Comparison of ENCODE assay signal across 19 cellular contexts in the genomic region with DNA sequence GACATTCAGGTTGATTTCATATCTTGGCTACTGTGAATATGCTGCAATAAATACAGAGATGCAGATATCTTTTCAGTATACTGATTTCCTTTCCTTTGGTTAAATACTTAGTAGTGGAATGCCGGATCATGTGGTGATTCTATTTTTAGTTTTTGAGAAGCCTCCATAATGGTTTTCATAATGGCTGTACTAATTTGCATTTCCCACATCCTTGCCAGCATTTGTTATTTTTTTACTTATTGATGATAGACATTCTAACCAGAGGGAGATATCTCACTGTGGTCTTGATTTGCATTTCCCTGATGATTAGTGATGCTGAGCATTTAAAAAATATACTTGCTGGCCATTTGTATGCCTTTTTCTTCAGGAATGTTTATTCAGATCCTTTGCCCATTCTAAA.
DNase-seq lines count a peak whose midpoint lies in the region; ATAC-seq, FAIRE-seq and TF ChIP-seq lines count a peak whose summit lies in the region.
"Had no signal": no experiment of that assay in that cellular context is flagged by ENCODE, and none has a peak within 500 bp of the region (broad histone marks: within the 10 kb centered on the region; RNA-seq: fewer than 3 reads in every experiment).

No MANE protein-coding gene starts in this region.

- H3F3A ChIP-seq in neural cell (ENCODE audit: insufficient read depth, low read length, poor library complexity, severe bottlenecking): no peaks in the 10 kb centered on the region

- H3K4me1 Mint-ChIP-seq in astrocyte (ENCODE audit: low read depth, unreplicated experiment): no peaks in the 10 kb centered on the region
- peaks cover 16% of the 10 kb centered on the region for H3K4me1 Mint-ChIP-seq in brain
- no peaks in the 10 kb centered on the region for H3K4me1 Mint-ChIP-seq in activated CD4-positive, alpha-beta memory T cell treated with anti-CD3 and anti-CD28 coated beads for 36 hours (ENCODE audit: low read depth)
- H3K4me1 Mint-ChIP-seq: H9 had no signal

- H3K27me3 ChIP-seq in astrocyte (ENCODE audit: insufficient read depth, low read length): no peaks in the 10 kb centered on the region
- no peaks in the 10 kb centered on the region for H3K27me3 ChIP-seq in neural cell (ENCODE audit: insufficient read depth, low read depth, low read length)
- no peaks in the 10 kb centered on the region for H3K27me3 ChIP-seq in heart left ventricle

- H3K4me3 ChIP-seq in astrocyte (ENCODE audit: insufficient read depth, low read depth, low read length) (no peak overlapping the region), neural cell (ENCODE audit: low read length) (no peak overlapping the region), heart left ventricle (no peak overlapping the region)
- H3K4me3 ChIP-seq: A549 had no signal

- no peaks in the 10 kb centered on the region for H3K9me3 ChIP-seq in astrocyte (ENCODE audit: insufficient read depth, low read depth, low read length)
- H3K9me3 ChIP-seq in neural cell (ENCODE audit: low read length): peaks cover 3% of the 10 kb centered on the region
- peaks cover 0 to 43% (median 7%) of the 10 kb centered on the region in 12 donors for H3K9me3 ChIP-seq in heart left ventricle
- H3K9me3 ChIP-seq: A549 had no signal

- no peak overlapping the region for H3K27ac Mint-ChIP-seq in astrocyte (ENCODE audit: unreplicated experiment)
- H3K27ac Mint-ChIP-seq in brain: peak overlapping the region in 3 of 5 experiments; percentile 48 to 91 (median 85)
- no peak overlapping the region for H3K27ac Mint-ChIP-seq in activated CD4-positive, alpha-beta memory T cell treated with anti-CD3 and anti-CD28 coated beads for 36 hours
- H3K27ac Mint-ChIP-seq: CD4-positive, alpha-beta T cell had no signal

- H3K9ac ChIP-seq in astrocyte (ENCODE audit: low read length) (no peak overlapping the region), neural cell (ENCODE audit: low read length) (no peak overlapping the region)

- TF ChIP-seq POLR2A in heart left ventricle (IDR thresholded peaks at IDR 0.05): no peak

- no peak for TF ChIP-seq EP300 in neural cell (conservative IDR thresholded peaks at IDR 0.05; ENCODE audit: poor library complexity, severe bottlenecking)

- no peaks in the 10 kb centered on the region for H3K36me3 Mint-ChIP-seq in astrocyte (ENCODE audit: low read depth, unreplicated experiment)
- H3K36me3 Mint-ChIP-seq in brain: peaks cover 32% of the 10 kb centered on the region
- H3K36me3 Mint-ChIP-seq in activated CD4-positive, alpha-beta memory T cell treated with anti-CD3 and anti-CD28 coated beads for 36 hours: no peaks in the 10 kb centered on the region

- TF ChIP-seq RAD21 in neural cell (conservative IDR thresholded peaks at IDR 0.05): no peak

- H3K27me3 Mint-ChIP-seq in astrocyte (ENCODE audit: low read depth, unreplicated experiment) (no peaks in the 10 kb centered on the region), brain (no peaks in the 10 kb centered on the region)
- H3K27me3 Mint-ChIP-seq in activated CD4-positive, alpha-beta memory T cell treated with anti-CD3 and anti-CD28 coated beads for 36 hours: no peaks in the 10 kb centered on the region
- H3K27me3 Mint-ChIP-seq: CD4-positive, alpha-beta T cell had no signal

- ATAC-seq in heart left ventricle: no peak
- ATAC-seq: A549 had no signal

- no peak overlapping the region for H2AFZ ChIP-seq in astrocyte (ENCODE audit: low read depth, low read length)
- no peak overlapping the region for H2AFZ ChIP-seq in neural cell (ENCODE audit: low read depth, low read length)

- H3K4me1 ChIP-seq in astrocyte (ENCODE audit: insufficient read depth, low read length) (no peaks in the 10 kb centered on the region), heart left ventricle (no peaks in the 10 kb centered on the region)
- H3K4me1 ChIP-seq: A549 had no signal

- H4K20me1 ChIP-seq in astrocyte (ENCODE audit: insufficient read depth, low read length) (no peaks in the 10 kb centered on the region), neural cell (ENCODE audit: insufficient read depth) (no peaks in the 10 kb centered on the region)

- CTCF ChIA-PET in activated CD4-positive, alpha-beta memory T cell treated with anti-CD3 and anti-CD28 coated beads for 36 hours (lab: Charles Lee): no interaction called here

- POLR2A ChIA-PET in activated CD4-positive, alpha-beta memory T cell treated with anti-CD3 and anti-CD28 coated beads for 36 hours (lab: Charles Lee): no interaction called here

- no peaks in the 10 kb centered on the region for H3K79me2 ChIP-seq in astrocyte (ENCODE audit: insufficient read depth, low read length)
- no peaks in the 10 kb centered on the region for H3K79me2 ChIP-seq in neural cell (replicated peaks; ENCODE audit: insufficient read depth, low read length)

- H3K9me2 ChIP-seq in neural cell (ENCODE audit: insufficient read depth, low read length): no peaks in the 10 kb centered on the region

- 41 to 62% (median 50%) methylated on average over 1 of the region's 1 CpG for WGBS in heart left ventricle, 4 donors

- TF ChIP-seq CTCF in astrocyte (IDR thresholded peaks at IDR 0.05; ENCODE audit: insufficient read depth, low read depth, low read length): no peak
- no peak for TF ChIP-seq CTCF in brain (conservative IDR thresholded peaks at IDR 0.05)
- TF ChIP-seq CTCF in neural cell (IDR thresholded peaks at IDR 0.05; ENCODE audit: poor library complexity, severe bottlenecking): no peak
- no peak for TF ChIP-seq CTCF in heart left ventricle (IDR thresholded peaks at IDR 0.05)

- H3K4me2 ChIP-seq in astrocyte (ENCODE audit: low read length) (no peak overlapping the region), neural cell (ENCODE audit: low read length) (no peak overlapping the region)
- H3K4me2 ChIP-seq: A549 had no signal

- H3K4me3 Mint-ChIP-seq in astrocyte (ENCODE audit: unreplicated experiment) (no peak overlapping the region), brain (no peak overlapping the region)
- H3K4me3 Mint-ChIP-seq in activated CD4-positive, alpha-beta memory T cell treated with anti-CD3 and anti-CD28 coated beads for 36 hours: no peak overlapping the region
- H3K4me3 Mint-ChIP-seq: CD4-positive, alpha-beta T cell; H9 had no signal

- H3K36me3 ChIP-seq in astrocyte (ENCODE audit: insufficient read depth, low read length): no peaks in the 10 kb centered on the region
- H3K36me3 ChIP-seq in neural cell (ENCODE audit: insufficient read depth, low read length): no peaks in the 10 kb centered on the region
- no peaks in the 10 kb centered on the region for H3K36me3 ChIP-seq in heart left ventricle

- no peak for FAIRE-seq in astrocyte (lab: Jason Lieb, UNC)
- FAIRE-seq: A549, HTR-8/SVneo had no signal

- H3K27ac ChIP-seq in astrocyte (ENCODE audit: low read depth, low read length) (no peak overlapping the region), neural cell (ENCODE audit: low read length) (peak overlapping the region; percentile 27), heart left ventricle (no peak overlapping the region)
- H3K27ac ChIP-seq: 22Rv1, A549, C4-2B had no signal

- intact Hi-C loops in heart left ventricle (cut with DNase I): no loop called here
- intact Hi-C loops in activated CD4-positive, alpha-beta memory T cell treated with anti-CD3 and anti-CD28 coated beads for 36 hours (cut with micrococcal nuclease): no loop called here

- DNase-seq in EH (ENCODE audit: low read depth) (peak; percentile 14), astrocyte (ENCODE audit: low read depth) (peak; percentile 69), heart left ventricle (no peak), SKM-1 (lab: John Stamatoyannopoulos, UW; ENCODE audit: unreplicated experiment) (no peak)
- no peak for DNase-seq in activated CD4-positive, alpha-beta memory T cell treated with anti-CD3 and anti-CD28 coated beads for 36 hours
- DNase-seq: AML-193; CD4-positive, alpha-beta T cell; DMS153; DMS79; GF-D8; GOT3; H9; IMR-90 had no signal

- peaks cover 6% of the 10 kb centered on the region for H3K9me3 Mint-ChIP-seq in astrocyte (ENCODE audit: unreplicated experiment)
- peaks cover 34 to 54% (median 47%) of the 10 kb centered on the region in 5 experiments for H3K9me3 Mint-ChIP-seq in brain
- peaks cover 37% of the 10 kb centered on the region for H3K9me3 Mint-ChIP-seq in activated CD4-positive, alpha-beta memory T cell treated with anti-CD3 and anti-CD28 coated beads for 36 hours

TF ChIP-seq in neural cell, 6 proteins besides CTCF, POLR2A, EP300 and RAD21:
- TF ChIP-seq TAF1 (IDR thresholded peaks at IDR 0.05; ENCODE audit: low read depth) (no peak), SMC3 (conservative IDR thresholded peaks at IDR 0.05; ENCODE audit: poor library complexity) (no peak), POLR2AphosphoS5 (IDR thresholded peaks at IDR 0.05) (no peak), MXI1 (conservative IDR thresholded peaks at IDR 0.05; ENCODE audit: poor library complexity, severe bottlenecking) (no peak), EZH2 (IDR thresholded peaks at IDR 0.05; ENCODE audit: borderline replicate concordance, insufficient read depth, low read length, poor library complexity, severe bottlenecking) (no peak)
- TF ChIP-seq, protein P1, sequence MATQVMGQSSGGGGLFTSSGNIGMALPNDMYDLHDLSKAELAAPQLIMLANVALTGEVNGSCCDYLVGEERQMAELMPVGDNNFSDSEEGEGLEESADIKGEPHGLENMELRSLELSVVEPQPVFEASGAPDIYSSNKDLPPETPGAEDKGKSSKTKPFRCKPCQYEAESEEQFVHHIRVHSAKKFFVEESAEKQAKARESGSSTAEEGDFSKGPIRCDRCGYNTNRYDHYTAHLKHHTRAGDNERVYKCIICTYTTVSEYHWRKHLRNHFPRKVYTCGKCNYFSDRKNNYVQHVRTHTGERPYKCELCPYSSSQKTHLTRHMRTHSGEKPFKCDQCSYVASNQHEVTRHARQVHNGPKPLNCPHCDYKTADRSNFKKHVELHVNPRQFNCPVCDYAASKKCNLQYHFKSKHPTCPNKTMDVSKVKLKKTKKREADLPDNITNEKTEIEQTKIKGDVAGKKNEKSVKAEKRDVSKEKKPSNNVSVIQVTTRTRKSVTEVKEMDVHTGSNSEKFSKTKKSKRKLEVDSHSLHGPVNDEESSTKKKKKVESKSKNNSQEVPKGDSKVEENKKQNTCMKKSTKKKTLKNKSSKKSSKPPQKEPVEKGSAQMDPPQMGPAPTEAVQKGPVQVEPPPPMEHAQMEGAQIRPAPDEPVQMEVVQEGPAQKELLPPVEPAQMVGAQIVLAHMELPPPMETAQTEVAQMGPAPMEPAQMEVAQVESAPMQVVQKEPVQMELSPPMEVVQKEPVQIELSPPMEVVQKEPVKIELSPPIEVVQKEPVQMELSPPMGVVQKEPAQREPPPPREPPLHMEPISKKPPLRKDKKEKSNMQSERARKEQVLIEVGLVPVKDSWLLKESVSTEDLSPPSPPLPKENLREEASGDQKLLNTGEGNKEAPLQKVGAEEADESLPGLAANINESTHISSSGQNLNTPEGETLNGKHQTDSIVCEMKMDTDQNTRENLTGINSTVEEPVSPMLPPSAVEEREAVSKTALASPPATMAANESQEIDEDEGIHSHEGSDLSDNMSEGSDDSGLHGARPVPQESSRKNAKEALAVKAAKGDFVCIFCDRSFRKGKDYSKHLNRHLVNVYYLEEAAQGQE (IDR thresholded peaks at IDR 0.05; ENCODE audit: borderline replicate concordance): no peak
TF ChIP-seq in neural cell: peak in this region for 0.

Comparison
In these comparisons a context has a peak if more than half of its experiments do, and no peak if none do; other contexts are left out.
1. DNase-seq: peak in EH (single experiment) and astrocyte (single experiment); none in heart left ventricle (0 of 5), SKM-1 (single experiment) and activated CD4-positive, alpha-beta memory T cell treated with anti-CD3 and anti-CD28 coated beads for 36 hours (single experiment).
2. H3K27ac Mint-ChIP-seq: peak in brain (3 of 5); none in astrocyte (single experiment) and activated CD4-positive, alpha-beta memory T cell treated with anti-CD3 and anti-CD28 coated beads for 36 hours (single experiment).